10 cellular contexts compared by ENCODE assay signal in genomic region chr10:31708513-31708912, GRCh38.
DNase-seq lines count a peak whose midpoint lies in the region; ATAC-seq and TF ChIP-seq lines count a peak whose summit lies in the region.
"Had no signal": no experiment of that assay in that cellular context is flagged by ENCODE, and none has a peak within 500 bp of the region (broad histone marks: within the 10 kb centered on the region; RNA-seq: fewer than 3 reads in every experiment).

No MANE protein-coding gene starts in this region.

- H3K9me3 ChIP-seq in mucosa of descending colon (peaks cover 6% of the 10 kb centered on the region), thoracic aorta (peaks cover 17% of the 10 kb centered on the region)

- H3K4me1 ChIP-seq in mucosa of descending colon (ENCODE audit: low read depth) (peaks cover 3% of the 10 kb centered on the region), thoracic aorta (ENCODE audit: control insufficient read depth in 1 of 2, low read depth in 2 of 2) (peaks cover 15 to 32% of the 10 kb centered on the region in 2 donors)

- H3K27ac ChIP-seq in dorsolateral prefrontal cortex (peak overlapping the region in 51 of 59 donors; percentile 1 to 91 (median 80)), thoracic aorta (peak overlapping the region; percentile 46 to 65)

- TF ChIP-seq CTCF in dorsolateral prefrontal cortex (IDR thresholded peaks at IDR 0.05 in 54 of 56, conservative IDR thresholded peaks at IDR 0.05 in 2 of 56; ENCODE audit: low read depth in 1 of 56, partially characterized antibody in 56 of 56) (no peak), mucosa of descending colon (IDR thresholded peaks at IDR 0.05) (no peak), thoracic aorta (IDR thresholded peaks at IDR 0.05) (no peak)

- DNase-seq in NCI-H82 (lab: John Stamatoyannopoulos, UW) (peak; percentile 26), NCI-H82 treated with DMSO at 0.1 percent for 48 hours (lab: John Stamatoyannopoulos, UW; ENCODE audit: unreplicated experiment) (no peak), dorsolateral prefrontal cortex (no peak), mucosa of descending colon (peak in 1 of 3 donors; percentile 32), thoracic aorta (ENCODE audit: low spot score) (no peak), KBM-7 (no peak), NCI-H187 treated with DMSO at 0.1 percent for 48 hours (lab: John Stamatoyannopoulos, UW) (no peak)
- DNase-seq: 8988T, T1000 had no signal

- peak overlapping the region in 2 of 59 donors; percentile 46 to 48 for H3K4me3 ChIP-seq in dorsolateral prefrontal cortex
- no peak overlapping the region for H3K4me3 ChIP-seq in mucosa of descending colon
- peak overlapping the region; percentile 57 for H3K4me3 ChIP-seq in thoracic aorta

- intact Hi-C loops in dorsolateral prefrontal cortex (cut with DNase I), result no loop called here
- intact Hi-C loops in mucosa of descending colon (cut with DNase I, micrococcal nuclease), result no loop called here

- H3K36me3 ChIP-seq in mucosa of descending colon (ENCODE audit: low read depth) (no peaks in the 10 kb centered on the region), thoracic aorta (no peaks in the 10 kb centered on the region)

- in situ Hi-C loops in KBM-7 (cut with MboI; ENCODE audit: low pct_unique_long_range_greater_than_20kb, low sequenced_read_pairs), result no loop called here

- H3K27me3 ChIP-seq in dorsolateral prefrontal cortex (no peaks in the 10 kb centered on the region), thoracic aorta (replicated peaks; ENCODE audit: insufficient read depth) (no peaks in the 10 kb centered on the region)

- ATAC-seq in mucosa of descending colon, result peak; percentile 30
- ATAC-seq in thoracic aorta (ENCODE audit: insufficient number of reproducible peaks, low FRiP score, low read depth), result no peak
- no peak for ATAC-seq in HG03378 (IDR thresholded peaks at IDR 0.05; ENCODE audit: unreplicated experiment)
